ENCODE assay signal across 22 cellular contexts in genomic region chr2:239234826-239235175, GRCh38.
DNase-seq lines count a peak whose midpoint lies in the region; ATAC-seq and TF ChIP-seq lines count a peak whose summit lies in the region.
"Had no signal": no experiment of that assay in that cellular context is flagged by ENCODE, and none has a peak within 500 bp of the region (broad histone marks: within the 10 kb centered on the region; RNA-seq: fewer than 3 reads in every experiment).

No MANE protein-coding gene starts in this region.

- H3K36me3 ChIP-seq in GM23338 (ENCODE audit: insufficient read depth) (no peaks in the 10 kb centered on the region), skeletal muscle tissue (ENCODE audit: control insufficient read depth in 3 of 3, insufficient read depth in 3 of 3, low read length in 3 of 3) (peaks cover 2 to 4% (median 4%) of the 10 kb centered on the region in 3 donors)
- H3K36me3 ChIP-seq: HAP-1, Peyer's patch, upper lobe of right lung had no signal

- no peaks in the 10 kb centered on the region for H3K9me2 ChIP-seq in GM23338 (ENCODE audit: insufficient read depth)

- H3K27me3 ChIP-seq in CD4-positive, alpha-beta T cell (ENCODE audit: control insufficient read depth, insufficient read depth, low read length) = no peaks in the 10 kb centered on the region
- H3K27me3 ChIP-seq in GM23338 (ENCODE audit: insufficient read depth) = no peaks in the 10 kb centered on the region
- no peaks in the 10 kb centered on the region for H3K27me3 ChIP-seq in skeletal muscle tissue (ENCODE audit: control insufficient read depth in 3 of 3, insufficient read depth in 3 of 3, low read length in 3 of 3)
- H3K27me3 ChIP-seq: left lung, Peyer's patch, upper lobe of right lung had no signal

- H3K9me3 ChIP-seq in CD4-positive, alpha-beta T cell (ENCODE audit: control insufficient read depth, low read length) = no peaks in the 10 kb centered on the region
- H3K9me3 ChIP-seq in skeletal muscle tissue (ENCODE audit: control insufficient read depth in 3 of 3, low read length in 3 of 3) = no peaks in the 10 kb centered on the region
- H3K9me3 ChIP-seq: HAP-1, left lung, Peyer's patch, upper lobe of right lung had no signal

- H3K9me3 Mint-ChIP-seq in CD4-positive, alpha-beta T cell = no peaks in the 10 kb centered on the region
- no peaks in the 10 kb centered on the region for H3K9me3 Mint-ChIP-seq in GM23338
- no peaks in the 10 kb centered on the region for H3K9me3 Mint-ChIP-seq in activated T-helper 17 cell treated with anti-CD3 and anti-CD28 coated beads, Interleukin-2, amount 50 U/mL, for 72 hours
- H3K9me3 Mint-ChIP-seq: naive B cell had no signal

- H4K20me1 ChIP-seq in GM23338 (replicated peaks; ENCODE audit: insufficient read depth) = peaks cover 12% of the 10 kb centered on the region; the same call in 1 of the 2 replicates

- intact Hi-C loops in CD4-positive, alpha-beta T cell (cut with DNase I, micrococcal nuclease) = no loop called here

- H3K79me2 ChIP-seq in GM23338 (replicated peaks; ENCODE audit: insufficient read depth) = peaks cover 69% of the 10 kb centered on the region

- H3K4me1 Mint-ChIP-seq in CD4-positive, alpha-beta T cell (ENCODE audit: low read depth) = peaks cover 74% of the 10 kb centered on the region
- H3K4me1 Mint-ChIP-seq in GM23338 = peaks cover 25% of the 10 kb centered on the region
- peaks cover 37% of the 10 kb centered on the region for H3K4me1 Mint-ChIP-seq in activated T-helper 17 cell treated with anti-CD3 and anti-CD28 coated beads, Interleukin-2, amount 50 U/mL, for 72 hours

- H3K9ac ChIP-seq in skeletal muscle tissue (ENCODE audit: low read depth in 1 of 3, low read length in 3 of 3) = no peak overlapping the region

- H3K27ac Mint-ChIP-seq in CD4-positive, alpha-beta T cell = peak overlapping the region; percentile 80
- peak overlapping the region; percentile 59; the same call in 1 of the 2 replicates for H3K27ac Mint-ChIP-seq in GM23338
- H3K27ac Mint-ChIP-seq in activated T-helper 17 cell treated with anti-CD3 and anti-CD28 coated beads, Interleukin-2, amount 50 U/mL, for 72 hours = peak overlapping the region; percentile 40
- H3K27ac Mint-ChIP-seq: naive B cell had no signal

- peak overlapping the region; percentile 52 for H3K4me3 Mint-ChIP-seq in CD4-positive, alpha-beta T cell
- H3K4me3 Mint-ChIP-seq in GM23338 = no peak overlapping the region
- peak overlapping the region; percentile 63 for H3K4me3 Mint-ChIP-seq in activated T-helper 17 cell treated with anti-CD3 and anti-CD28 coated beads, Interleukin-2, amount 50 U/mL, for 72 hours
- H3K4me3 Mint-ChIP-seq: naive B cell had no signal

- POLR2A ChIA-PET in CD4-positive, alpha-beta T cell (lab: Charles Lee) = no interaction called here

- H2AFZ ChIP-seq in GM23338 = no peak overlapping the region

- H3K36me3 Mint-ChIP-seq in CD4-positive, alpha-beta T cell (ENCODE audit: low read depth) = peaks cover 15% of the 10 kb centered on the region
- H3K36me3 Mint-ChIP-seq in GM23338 (ENCODE audit: low read depth) = no peaks in the 10 kb centered on the region
- peaks cover 17% of the 10 kb centered on the region for H3K36me3 Mint-ChIP-seq in activated T-helper 17 cell treated with anti-CD3 and anti-CD28 coated beads, Interleukin-2, amount 50 U/mL, for 72 hours (ENCODE audit: low read depth)

- H3F3A ChIP-seq in GM23338 (replicated peaks; ENCODE audit: low read depth) = no peaks in the 10 kb centered on the region

- no peaks in the 10 kb centered on the region for H3K4me1 ChIP-seq in GM23338 (ENCODE audit: insufficient read depth)
- H3K4me1 ChIP-seq in skeletal muscle tissue (ENCODE audit: control insufficient read depth in 3 of 3, insufficient read depth in 3 of 3, low read length in 3 of 3) = peaks cover 38 to 94% (median 71%) of the 10 kb centered on the region in 3 donors
- H3K4me1 ChIP-seq: HAP-1 had no signal

- no peak for TF ChIP-seq CTCF in CD4-positive, alpha-beta T cell (IDR thresholded peaks at IDR 0.05)
- no peak for TF ChIP-seq CTCF in GM23338 (conservative IDR thresholded peaks at IDR 0.05; ENCODE audit: low read depth in 2 of 2)

- no peaks in the 10 kb centered on the region for H3K27me3 Mint-ChIP-seq in CD4-positive, alpha-beta T cell
- H3K27me3 Mint-ChIP-seq in GM23338 (ENCODE audit: insufficient read depth, low read depth, poor library complexity) = peaks cover 8% of the 10 kb centered on the region
- H3K27me3 Mint-ChIP-seq in activated T-helper 17 cell treated with anti-CD3 and anti-CD28 coated beads, Interleukin-2, amount 50 U/mL, for 72 hours = no peaks in the 10 kb centered on the region

- DNase-seq in CD4-positive, alpha-beta T cell = no peak
- no peak for DNase-seq in GM23338 (ENCODE audit: low spot score)
- no peak for DNase-seq in NCI-H128 (lab: John Stamatoyannopoulos, UW; ENCODE audit: unreplicated experiment)
- DNase-seq in GOT3 (lab: John Stamatoyannopoulos, UW) = no peak
- DNase-seq: activated CD4-positive, alpha-beta T cell treated with anti-CD3 and anti-CD28 coated beads, Interleukin-2, amount 50 U/mL, for 48 hours; activated CD4-positive, CD25-positive, alpha-beta regulatory T cell; activated gamma-delta T cell treated with Interleukin-2 at 50 U/mL for 16 hours; cerebellar nuclear complex; KBM-7; left lung; naive B cell; NCI-H1417 treated with DMSO at 0.1 percent for 48 hours; NCI-H2081; NCI-H226; NCI-H69; retina; upper lobe of right lung had no signal

- ATAC-seq in CD4-positive, alpha-beta T cell (ENCODE audit: poor library complexity) = no peak
- ATAC-seq in GM23338 = no peak
- ATAC-seq in activated T-helper 17 cell treated with anti-CD3 and anti-CD28 coated beads, Interleukin-2, amount 50 U/mL, for 72 hours (replicated peaks) = peak; percentile 8
- no peak for ATAC-seq in HG03039 (IDR thresholded peaks at IDR 0.05; ENCODE audit: unreplicated experiment)
- ATAC-seq: upper lobe of right lung had no signal

- no peak overlapping the region for H3K27ac ChIP-seq in CD4-positive, alpha-beta T cell (ENCODE audit: low read depth, low read length)
- H3K27ac ChIP-seq in GM23338 (ENCODE audit: low read depth) (no peak overlapping the region), skeletal muscle tissue (ENCODE audit: low read depth, low read length) (peak overlapping the region; percentile 12)
- H3K27ac ChIP-seq: upper lobe of right lung had no signal

- H3K4me3 ChIP-seq in GM23338 (no peak overlapping the region), skeletal muscle tissue (ENCODE audit: low read length in 3 of 3) (no peak overlapping the region)
- H3K4me3 ChIP-seq: HAP-1, left lung, Peyer's patch, upper lobe of right lung had no signal

- H3K4me2 ChIP-seq in GM23338 = no peak overlapping the region

- CTCF ChIA-PET in CD4-positive, alpha-beta T cell (lab: Charles Lee) = no interaction called here

TF ChIP-seq in GM23338, 12 proteins besides CTCF, POLR2A, EP300 and RAD21 (continues in another document):
- no peak for TF ChIP-seq EZH2phosphoT487 (IDR thresholded peaks at IDR 0.05; ENCODE audit: unreplicated experiment)
